2 cellular contexts compared by ENCODE assay signal in the genomic region with DNA sequence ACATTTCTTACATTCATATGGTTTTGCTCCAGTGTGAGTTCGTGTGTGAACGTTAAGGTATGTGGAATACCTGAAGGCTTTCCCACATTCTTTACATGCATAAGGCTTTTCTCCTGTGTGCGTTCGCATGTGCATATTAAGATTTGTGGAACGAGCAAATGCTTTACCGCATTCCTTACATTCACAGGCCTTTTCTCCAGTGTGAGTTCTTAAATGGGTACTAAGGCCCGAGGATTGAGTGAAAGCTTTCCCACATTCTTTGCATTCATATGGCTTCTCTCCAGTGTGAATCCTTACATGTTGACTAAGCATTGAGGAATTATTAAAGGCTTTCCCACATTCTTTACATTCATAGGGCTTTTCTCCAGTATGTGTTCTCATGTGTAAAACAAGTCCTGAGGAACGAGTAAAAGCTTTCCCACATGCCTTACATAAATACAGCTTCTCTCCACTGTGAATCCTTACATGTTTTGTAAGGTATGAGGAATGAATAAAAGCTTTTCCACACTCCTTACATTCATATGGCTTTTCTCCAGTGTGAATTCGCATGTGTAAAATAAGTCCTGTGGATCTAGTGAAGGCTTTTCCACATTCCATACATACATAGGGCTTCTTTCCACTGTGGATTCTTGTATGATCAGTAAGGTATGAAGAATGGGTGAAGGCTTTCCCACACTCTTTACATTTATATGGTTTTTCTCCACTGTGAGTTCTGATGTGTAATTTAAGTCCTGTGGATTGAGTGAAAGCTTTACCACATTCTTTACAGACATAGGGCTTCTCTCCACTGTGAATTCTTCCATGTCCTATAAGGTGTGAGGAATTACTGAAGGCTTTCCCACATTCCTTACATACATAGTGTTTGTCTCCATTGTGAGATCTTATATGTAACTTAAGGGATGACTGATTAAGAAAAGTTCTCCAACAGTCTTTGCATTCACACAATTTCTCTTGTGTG.
A peak's percentile ranks its signal among the peaks of the same experiment; 100 is the strongest.
TF ChIP-seq lines count a peak whose summit lies in the region.

No MANE protein-coding gene starts in this region.

TF ChIP-seq in GM12878, 131 proteins besides CTCF, POLR2A, EP300 and RAD21:
- no peak for TF ChIP-seq CBX3 (IDR thresholded peaks at IDR 0.05; ENCODE audit: borderline replicate concordance, low read depth)
- peak; percentile 37 for TF ChIP-seq ZNF274 (IDR thresholded peaks at IDR 0.05; ENCODE audit: insufficient read depth, insufficient read length)
- TF ChIP-seq CBFB (IDR thresholded peaks at IDR 0.05; ENCODE audit: low read depth) = no peak

TF ChIP-seq in SK-N-SH treated with all-trans-retinoic acid at 6 μM for 48 hours, 23 proteins besides CTCF, POLR2A, EP300 and RAD21:
- TF ChIP-seq SNAI2 (CRISPR knock-in tag; IDR thresholded peaks at IDR 0.05) (no peak), ESRRG (CRISPR knock-in tag; IDR thresholded peaks at IDR 0.05) (no peak), ZNF565 (CRISPR knock-in tag; conservative IDR thresholded peaks at IDR 0.05; ENCODE audit: low read depth) (no peak), ZNF8 (CRISPR knock-in tag; IDR thresholded peaks at IDR 0.05) (no peak), ZFP3 (CRISPR knock-in tag; IDR thresholded peaks at IDR 0.05) (no peak), BACH2 (CRISPR knock-in tag; IDR thresholded peaks at IDR 0.05; ENCODE audit: borderline replicate concordance) (no peak), TSHZ2 (CRISPR knock-in tag; IDR thresholded peaks at IDR 0.05) (no peak), CSDC2 (CRISPR knock-in tag; IDR thresholded peaks at IDR 0.05) (no peak), RARB (CRISPR knock-in tag; IDR thresholded peaks at IDR 0.05) (no peak), TCF4 (CRISPR knock-in tag; IDR thresholded peaks at IDR 0.05; ENCODE audit: borderline replicate concordance) (no peak)
